Comparison of ENCODE assay signal across 1 cellular context in the genomic region with DNA sequence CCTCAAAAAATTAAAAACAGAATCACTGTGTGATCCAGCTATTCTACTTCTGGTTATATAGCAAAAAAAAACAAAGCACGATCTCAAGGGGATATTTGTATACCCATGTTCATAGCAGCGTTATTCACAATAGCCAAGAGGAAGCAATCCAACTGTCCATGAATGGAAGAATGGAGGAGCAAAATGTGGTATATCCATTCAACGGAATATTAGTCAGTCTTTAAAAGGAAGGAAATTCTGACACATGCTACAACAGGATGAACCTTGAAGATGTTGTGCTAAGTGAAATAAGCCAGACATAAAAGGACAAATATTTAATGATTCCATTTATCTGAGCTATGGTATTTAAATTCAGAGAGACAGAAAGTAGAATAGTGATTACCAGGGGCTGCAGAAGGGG.
TF ChIP-seq lines count a peak whose summit lies in the region.

No MANE protein-coding gene starts in this region.

TF ChIP-seq in K562, 482 proteins besides CTCF, POLR2A, EP300 and RAD21 (continued from another document):
- TF ChIP-seq, protein P1, sequence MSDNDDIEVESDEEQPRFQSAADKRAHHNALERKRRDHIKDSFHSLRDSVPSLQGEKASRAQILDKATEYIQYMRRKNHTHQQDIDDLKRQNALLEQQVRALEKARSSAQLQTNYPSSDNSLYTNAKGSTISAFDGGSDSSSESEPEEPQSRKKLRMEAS (CRISPR knock-in tag; IDR thresholded peaks at IDR 0.05): no peak
- peak; percentile 76 for TF ChIP-seq ZNF146 (CRISPR knock-in tag; IDR thresholded peaks at IDR 0.05; ENCODE audit: unreplicated experiment)
TF ChIP-seq in K562: peak in this region for 2.
